ENCODE assay signal across 12 cellular contexts in the genomic region with DNA sequence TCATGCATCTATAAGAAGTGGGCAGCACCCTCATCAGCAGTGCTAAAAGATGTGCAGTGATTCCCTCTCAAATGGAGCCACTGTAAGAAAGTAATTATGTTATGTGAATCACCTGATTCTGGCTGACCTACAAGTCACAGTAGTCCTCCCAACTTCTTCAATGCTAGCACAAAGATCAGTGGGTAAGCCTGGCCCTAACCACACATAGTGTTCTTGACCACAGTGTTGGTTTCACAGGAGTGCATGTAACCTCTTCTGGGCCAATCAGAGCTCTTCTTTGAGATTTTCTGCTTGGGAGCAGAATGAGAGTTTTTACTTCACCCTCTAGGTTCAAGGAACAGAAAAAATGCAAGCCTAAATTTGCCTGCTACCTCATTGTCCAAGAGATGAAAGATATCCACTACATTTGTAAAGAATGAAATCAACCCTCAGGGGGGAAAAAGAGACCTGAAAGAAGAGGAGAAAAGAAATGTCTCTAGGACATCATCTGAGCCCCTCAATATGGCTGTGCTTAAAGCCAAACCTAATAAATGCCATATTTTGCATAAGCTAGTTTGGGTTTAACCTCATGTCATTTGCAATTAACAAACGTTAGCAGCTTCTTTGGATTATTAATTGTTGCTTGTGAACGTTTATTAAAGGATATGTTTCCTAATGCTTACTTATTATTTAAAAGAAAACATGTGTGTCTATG.
A peak's percentile ranks its signal among the peaks of the same experiment; 100 is the strongest.
DNase-seq lines count a peak whose midpoint lies in the region; ATAC-seq and TF ChIP-seq lines count a peak whose summit lies in the region.
"Had no signal": no experiment of that assay in that cellular context is flagged by ENCODE, and none has a peak within 500 bp of the region (broad histone marks: within the 10 kb centered on the region; RNA-seq: fewer than 3 reads in every experiment).

No MANE protein-coding gene starts in this region.

- peak overlapping the region; percentile 41 for H3K27ac Mint-ChIP-seq in stimulated activated effector memory CD8-positive, alpha-beta T cell treated with anti-CD3 and anti-CD28 coated beads, Interleukin-12 subunit alpha, Interleukin-12 subunit beta, amount 100 ng/mL, for 72 hours
- H3K27ac Mint-ChIP-seq: IgD-negative memory B cell had no signal

- no peaks in the 10 kb centered on the region for H3K27me3 ChIP-seq in KMS-11 (ENCODE audit: insufficient read depth, low read depth)
- H3K27me3 ChIP-seq: testis had no signal

- no peaks in the 10 kb centered on the region for H4K20me1 ChIP-seq in KMS-11 (ENCODE audit: insufficient read depth)

- H3K27ac ChIP-seq in KMS-11 = peak overlapping the region; percentile 16; the same call in 1 of the 2 replicates
- H3K27ac ChIP-seq: skin epidermis, testis had no signal

- H3K79me2 ChIP-seq in KMS-11 (ENCODE audit: insufficient read depth, low read depth) = no peaks in the 10 kb centered on the region

- peak overlapping the region; percentile 38 for H3K4me2 ChIP-seq in KMS-11

- H3K36me3 Mint-ChIP-seq in stimulated activated effector memory CD8-positive, alpha-beta T cell treated with anti-CD3 and anti-CD28 coated beads, Interleukin-12 subunit alpha, Interleukin-12 subunit beta, amount 100 ng/mL, for 72 hours = no peaks in the 10 kb centered on the region

- no peak overlapping the region for H3K4me3 ChIP-seq in KMS-11 (IDR thresholded peaks at IDR 0.05; ENCODE audit: insufficient read depth, low read depth, low read length)
- H3K4me3 ChIP-seq: skin epidermis, testis had no signal

- H3K9me3 Mint-ChIP-seq in stimulated activated effector memory CD8-positive, alpha-beta T cell treated with anti-CD3 and anti-CD28 coated beads, Interleukin-12 subunit alpha, Interleukin-12 subunit beta, amount 100 ng/mL, for 72 hours = peaks cover 6% of the 10 kb centered on the region

- no peak overlapping the region for H3K4me3 Mint-ChIP-seq in stimulated activated effector memory CD8-positive, alpha-beta T cell treated with anti-CD3 and anti-CD28 coated beads, Interleukin-12 subunit alpha, Interleukin-12 subunit beta, amount 100 ng/mL, for 72 hours
- H3K4me3 Mint-ChIP-seq: IgD-negative memory B cell had no signal

- in situ Hi-C loops in KBM-7 (cut with MboI; ENCODE audit: low pct_unique_long_range_greater_than_20kb, low sequenced_read_pairs) = no loop called here

- TF ChIP-seq CTCF in KMS-11 (conservative IDR thresholded peaks at IDR 0.05; ENCODE audit: low read depth, low read length) = no peak

- H3K9ac ChIP-seq in KMS-11 = no peak overlapping the region

- no peak for DNase-seq in stimulated activated effector memory CD8-positive, alpha-beta T cell treated with anti-CD3 and anti-CD28 coated beads, Interleukin-12 subunit alpha, Interleukin-12 subunit beta, amount 100 ng/mL, for 72 hours (ENCODE audit: low spot score in 2 of 2)
- DNase-seq in HCEC 1CT (no peak), cerebellum (ENCODE audit: low spot score) (no peak), KBM-7 (no peak)
- DNase-seq: activated CD8-positive, alpha-beta memory T cell treated with anti-CD3 and anti-CD28 coated beads, Interleukin-2, amount 50 U/mL, for 48 hours; GF-D8; testis had no signal

- H2AFZ ChIP-seq in KMS-11 (ENCODE audit: low read depth) = no peak overlapping the region

- H3K36me3 ChIP-seq in KMS-11 (ENCODE audit: insufficient read depth) = no peaks in the 10 kb centered on the region

- peaks cover 48% of the 10 kb centered on the region for H3K4me1 ChIP-seq in KMS-11 (ENCODE audit: low read depth, poor library complexity, severe bottlenecking)
- H3K4me1 ChIP-seq: testis had no signal

- ATAC-seq in GM19328 (IDR thresholded peaks at IDR 0.05; ENCODE audit: unreplicated experiment) = peak; percentile 99
- peak; percentile 100 for ATAC-seq in HG02763 (IDR thresholded peaks at IDR 0.05; ENCODE audit: unreplicated experiment)
- peak; percentile 98 for ATAC-seq in stimulated activated effector memory CD8-positive, alpha-beta T cell treated with anti-CD3 and anti-CD28 coated beads, Interleukin-12 subunit alpha, Interleukin-12 subunit beta, amount 100 ng/mL, for 72 hours

- peaks cover 9% of the 10 kb centered on the region for H3K4me1 Mint-ChIP-seq in stimulated activated effector memory CD8-positive, alpha-beta T cell treated with anti-CD3 and anti-CD28 coated beads, Interleukin-12 subunit alpha, Interleukin-12 subunit beta, amount 100 ng/mL, for 72 hours
